32 cellular contexts compared by ENCODE assay signal in the genomic region with DNA sequence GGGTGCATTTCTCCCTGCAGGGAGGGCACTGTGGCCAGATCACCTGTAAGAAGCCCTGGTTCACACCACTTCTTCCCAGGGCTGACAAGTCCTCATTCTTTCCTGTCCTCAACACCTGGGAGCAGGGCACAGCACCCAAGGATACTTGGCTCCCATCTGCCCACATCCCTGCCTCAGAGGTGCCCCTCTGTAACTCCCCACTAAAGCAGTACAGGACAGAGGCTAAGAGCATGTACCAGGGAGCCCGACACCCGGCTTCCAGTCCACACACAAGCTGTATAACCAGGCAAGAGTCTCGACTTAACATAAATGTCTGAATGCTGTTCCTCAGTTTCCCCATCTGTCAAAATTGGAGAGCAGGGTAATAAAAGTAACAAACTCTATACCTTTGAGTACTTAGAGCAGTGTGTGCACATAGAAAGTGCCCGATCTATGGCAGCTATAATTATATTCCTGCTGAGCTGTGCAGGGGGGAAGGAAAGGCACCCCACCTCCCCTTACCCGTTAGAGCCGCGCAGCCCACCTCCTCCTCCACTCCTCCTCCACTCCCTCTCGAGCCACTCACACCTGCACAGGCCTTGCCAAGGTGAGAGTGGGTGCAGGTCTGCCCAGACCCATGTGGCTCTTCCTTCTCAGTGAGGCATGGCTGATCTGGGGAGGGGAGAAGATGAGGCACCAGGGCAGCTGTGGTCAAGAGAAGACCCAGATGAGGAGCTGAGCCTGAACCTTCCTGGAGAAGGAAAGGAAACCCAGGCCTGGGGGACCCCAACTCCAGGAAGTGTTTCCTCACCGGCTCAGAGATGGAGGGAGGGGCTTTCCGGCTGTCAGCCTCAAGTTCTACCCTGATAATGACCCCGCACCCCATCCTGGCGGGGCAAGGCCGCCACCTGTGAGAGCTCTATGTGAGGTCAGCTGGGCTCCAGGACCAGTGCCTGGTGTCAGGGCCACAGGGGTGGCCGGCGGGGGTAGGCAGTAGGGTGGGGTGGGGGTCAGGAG. TPM values are rescaled to one million over a fixed set of nuclear protein-coding genes. Genes with fewer than 3 reads are reported as not detected.
DNase-seq lines count a peak whose midpoint lies in the region; ATAC-seq, FAIRE-seq and TF ChIP-seq lines count a peak whose summit lies in the region.
"Had no signal": no experiment of that assay in that cellular context is flagged by ENCODE, and none has a peak within 500 bp of the region (broad histone marks: within the 10 kb centered on the region; RNA-seq: fewer than 3 reads in every experiment).

No MANE protein-coding gene starts in this region.

- TF ChIP-seq CTCF in D721Med (IDR thresholded peaks at IDR 0.05; ENCODE audit: insufficient read depth, missing control alignments): no peak
- no peak for TF ChIP-seq CTCF in chondrocyte (IDR thresholded peaks at IDR 0.05)
- TF ChIP-seq CTCF in kidney (IDR thresholded peaks at IDR 0.05; ENCODE audit: borderline replicate concordance, extremely low read depth, insufficient read depth): no peak
- TF ChIP-seq CTCF in psoas muscle (IDR thresholded peaks at IDR 0.05): no peak

- no peaks in the 10 kb centered on the region for H3K27me3 Mint-ChIP-seq in chondrocyte (ENCODE audit: low read depth)
- H3K27me3 Mint-ChIP-seq: activated B cell treated with CpG ODN at 0.5 μM for 24 hours; activated naive CD8-positive, alpha-beta T cell treated with anti-CD3 and anti-CD28 coated beads, Interleukin-2, amount 10 ng/mL, durations not matched to agents 7 days and 5 days; activated T-cell treated with anti-CD3 and anti-CD28 coated beads, Interleukin-2, amount 50 U/mL, for 24 hours; stimulated activated naive B cell treated with anti-CD40 and anti-IgM and Interleukin-4, amounts not matched to agents 10 μg/mL and 1 μg/mL and 100 μg/mL, for 72 hours had no signal

- H3K27me3 ChIP-seq in psoas muscle (ENCODE audit: insufficient read depth in 3 of 3, low read length in 2 of 3): no peaks in the 10 kb centered on the region
- H3K27me3 ChIP-seq: esophagus squamous epithelium, Peyer's patch, SJSA1, suprapubic skin, vagina had no signal

- FAIRE-seq in D721Med (lab: Jason Lieb, UNC) (no peak), kidney (lab: Jason Lieb, UNC) (no peak)
- FAIRE-seq: HepG2 had no signal

- H3K4me1 ChIP-seq in kidney (ENCODE audit: control insufficient read depth in 1 of 2, insufficient read depth in 1 of 2, low read depth in 1 of 2, low read length in 2 of 2) (peaks cover 0 to 6% of the 10 kb centered on the region in 2 donors), psoas muscle (peaks cover 20% of the 10 kb centered on the region)
- H3K4me1 ChIP-seq: Peyer's patch, vagina had no signal

- peaks cover 23% of the 10 kb centered on the region for H3K4me1 Mint-ChIP-seq in chondrocyte (ENCODE audit: low read depth)
- H3K4me1 Mint-ChIP-seq: activated B cell treated with CpG ODN at 0.5 μM for 24 hours; activated naive CD8-positive, alpha-beta T cell treated with anti-CD3 and anti-CD28 coated beads, Interleukin-2, amount 10 ng/mL, durations not matched to agents 7 days and 5 days; CD14-positive monocyte; naive B cell; stimulated activated naive B cell treated with anti-CD40 and anti-IgM and Interleukin-4, amounts not matched to agents 10 μg/mL and 1 μg/mL and 100 μg/mL, for 72 hours had no signal

- intact Hi-C loops in kidney (cut with DNase I) (no loop called here), posterior vena cava (cut with DNase I) (no loop called here), psoas muscle (cut with DNase I) (no loop called here), left colon (cut with DNase I, micrococcal nuclease) (no loop called here)

- no peak overlapping the region for H3K4me3 Mint-ChIP-seq in chondrocyte (ENCODE audit: unreplicated experiment)
- H3K4me3 Mint-ChIP-seq: activated B cell treated with CpG ODN at 0.5 μM for 24 hours; activated naive CD8-positive, alpha-beta T cell treated with anti-CD3 and anti-CD28 coated beads, Interleukin-2, amount 10 ng/mL, durations not matched to agents 7 days and 5 days; activated T-cell treated with anti-CD3 and anti-CD28 coated beads, Interleukin-2, amount 50 U/mL, for 24 hours; CD14-positive monocyte; naive B cell; stimulated activated naive B cell treated with anti-CD40 and anti-IgM and Interleukin-4, amounts not matched to agents 10 μg/mL and 1 μg/mL and 100 μg/mL, for 72 hours had no signal

- no peaks in the 10 kb centered on the region for H3K9me3 ChIP-seq in kidney (ENCODE audit: control insufficient read depth in 1 of 2, low read length in 2 of 2)
- no peaks in the 10 kb centered on the region for H3K9me3 ChIP-seq in psoas muscle
- H3K9me3 ChIP-seq: esophagus squamous epithelium, Peyer's patch, SJSA1, suprapubic skin, vagina had no signal

- no peak overlapping the region for H3K9ac ChIP-seq in kidney (ENCODE audit: low read length in 2 of 2)

- H3K4me3 ChIP-seq in kidney (ENCODE audit: low read length in 2 of 2) (no peak overlapping the region), psoas muscle (no peak overlapping the region)
- H3K4me3 ChIP-seq: esophagus squamous epithelium, Peyer's patch, SJSA1, skin epidermis, suprapubic skin, vagina had no signal

- no peak for ATAC-seq in psoas muscle
- no peak for ATAC-seq in HG03565 (IDR thresholded peaks at IDR 0.05; ENCODE audit: unreplicated experiment)
- no peak for ATAC-seq in left colon
- ATAC-seq: foreskin keratinocyte; HCT116; HepG2; stimulated activated naive B cell treated with anti-CD40 and anti-IgM and Interleukin-4, amounts not matched to agents 10 μg/mL and 1 μg/mL and 100 μg/mL, for 72 hours had no signal

- H3K27ac ChIP-seq in kidney (ENCODE audit: low read depth in 2 of 2, low read length in 2 of 2) (peak overlapping the region; percentile 78 to 86), psoas muscle (no peak overlapping the region)
- H3K27ac ChIP-seq: foreskin keratinocyte, SJSA1, vagina had no signal

- H3K36me3 ChIP-seq in kidney (ENCODE audit: control insufficient read depth in 1 of 2, insufficient read depth in 2 of 2, low read length in 2 of 2): no peaks in the 10 kb centered on the region
- H3K36me3 ChIP-seq in psoas muscle (ENCODE audit: insufficient read depth in 1 of 2, low read depth in 1 of 2): no peaks in the 10 kb centered on the region
- H3K36me3 ChIP-seq: esophagus squamous epithelium, Peyer's patch, SJSA1, suprapubic skin, vagina had no signal

- no peaks in the 10 kb centered on the region for H3K36me3 Mint-ChIP-seq in chondrocyte (ENCODE audit: low read depth)
- H3K36me3 Mint-ChIP-seq: activated naive CD8-positive, alpha-beta T cell treated with anti-CD3 and anti-CD28 coated beads, Interleukin-2, amount 10 ng/mL, durations not matched to agents 7 days and 5 days; CD14-positive monocyte; naive B cell; stimulated activated naive B cell treated with anti-CD40 and anti-IgM and Interleukin-4, amounts not matched to agents 10 μg/mL and 1 μg/mL and 100 μg/mL, for 72 hours had no signal

- H3K27ac Mint-ChIP-seq in chondrocyte (ENCODE audit: unreplicated experiment): no peak overlapping the region
- H3K27ac Mint-ChIP-seq: activated B cell treated with CpG ODN at 0.5 μM for 24 hours; activated naive CD8-positive, alpha-beta T cell treated with anti-CD3 and anti-CD28 coated beads, Interleukin-2, amount 10 ng/mL, durations not matched to agents 7 days and 5 days; activated T-cell treated with anti-CD3 and anti-CD28 coated beads, Interleukin-2, amount 50 U/mL, for 24 hours; stimulated activated naive B cell treated with anti-CD40 and anti-IgM and Interleukin-4, amounts not matched to agents 10 μg/mL and 1 μg/mL and 100 μg/mL, for 72 hours had no signal

- WGBS in psoas muscle, 3 donors: 79 to 85% (median 83%) methylated on average over 15 of the region's 15 CpGs

- DNase-seq in D721Med (ENCODE audit: insufficient read length, low spot score): peak; percentile 13
- DNase-seq in chondrocyte (ENCODE audit: low spot score): peak; percentile 66
- peak; percentile 61 for DNase-seq in kidney
- peak; percentile 54 for DNase-seq in posterior vena cava (ENCODE audit: low spot score)
- DNase-seq in NCI-H345 (lab: John Stamatoyannopoulos, UW): no peak
- no peak for DNase-seq in psoas muscle
- DNase-seq in left colon: no peak
- DNase-seq: activated B cell treated with CpG ODN at 0.5 μM for 24 hours; activated CD4-positive, alpha-beta T cell treated with anti-CD3 and anti-CD28 coated beads, Interleukin-2, amount 50 U/mL, for 1 hour; activated gamma-delta T cell treated with Interleukin-2 at 50 U/mL for 16 hours; activated naive CD8-positive, alpha-beta T cell treated with anti-CD3 and anti-CD28 coated beads, Interleukin-2, amount 10 ng/mL, durations not matched to agents 7 days and 5 days; activated T-cell treated with anti-CD3 and anti-CD28 coated beads, Interleukin-2, amount 50 U/mL, for 24 hours; cortex of kidney; DMS79 treated with DMSO at 0.1 percent for 48 hours; esophagus squamous epithelium; foreskin keratinocyte; GDM1; Karpas-422; naive B cell; NCI-H2029; NCI-H2227 treated with DMSO at 0.1 percent for 48 hours; NCI-H748 treated with DMSO at 0.1 percent for 48 hours; Peyer's patch; stimulated activated naive B cell treated with anti-CD40 and anti-IgM and Interleukin-4, amounts not matched to agents 10 μg/mL and 1 μg/mL and 100 μg/mL, for 72 hours had no signal

- no peaks in the 10 kb centered on the region for H3K9me3 Mint-ChIP-seq in chondrocyte (ENCODE audit: low read depth)
- H3K9me3 Mint-ChIP-seq: activated B cell treated with CpG ODN at 0.5 μM for 24 hours; activated naive CD8-positive, alpha-beta T cell treated with anti-CD3 and anti-CD28 coated beads, Interleukin-2, amount 10 ng/mL, durations not matched to agents 7 days and 5 days; activated T-cell treated with anti-CD3 and anti-CD28 coated beads, Interleukin-2, amount 50 U/mL, for 24 hours; CD14-positive monocyte; naive B cell; stimulated activated naive B cell treated with anti-CD40 and anti-IgM and Interleukin-4, amounts not matched to agents 10 μg/mL and 1 μg/mL and 100 μg/mL, for 72 hours had no signal

RNA-seq across cellular contexts. Expression of gene PODXL, which starts 22.6 kb away (rescaled TPM):
- total RNA-seq in chondrocyte (11.9 to 14.5 TPM (median 14.0 TPM) in 3 replicates), kidney (114 TPM), posterior vena cava (10 to 100 TPM; 41.9 to 46.7 TPM), psoas muscle (10 to 100 TPM; 16.2 to 46.8 (median 21.8) TPM), left colon (10 to 100 TPM in 1 of 2 donors, 1 to 10 TPM in 1; 9.2 to 13.7 TPM)
- polyA plus RNA-seq in kidney (ENCODE audit: insufficient read depth, low read depth, low replicate concordance) (150 TPM), psoas muscle (10 to 100 TPM in 2 of 3 donors, 1 to 10 TPM in 1; 9.0 to 13.3 (median 10.6) TPM)

Comparison
In these comparisons a context has a peak if more than half of its experiments do, and no peak if none do; other contexts are left out.
1. DNase-seq: peak in D721Med (single experiment), chondrocyte (single experiment), kidney (single experiment) and posterior vena cava (single experiment); none in NCI-H345 (single experiment), psoas muscle (0 of 2) and left colon (0 of 2).